ENCODE assay signal across 20 cellular contexts in genomic region chr1:109444376-109444775, GRCh38. TPM values are rescaled to one million over a fixed set of nuclear protein-coding genes. Genes with fewer than 3 reads are reported as not detected.
"Had no signal": no experiment of that assay in that cellular context is flagged by ENCODE, and none has a peak within 500 bp of the region (broad histone marks: within the 10 kb centered on the region; RNA-seq: fewer than 3 reads in every experiment).

No MANE protein-coding gene starts in this region.

- H3K9me3 Mint-ChIP-seq: activated CD8-positive, alpha-beta T cell treated with anti-CD3 and anti-CD28 coated beads for 36 hours; activated naive CD8-positive, alpha-beta T cell treated with anti-CD3 and anti-CD28 coated beads, Interleukin-2, amount 10 ng/mL, durations not matched to agents 7 days and 5 days; activated T-cell treated with anti-CD3 and anti-CD28 coated beads, Interleukin-2, amount 50 U/mL, for 72 hours; natural killer cell treated with Interleukin-12 subunit alpha and Interleukin-12 subunit beta and Interleukin-15 and Interleukin-18, amount 100 ng/mL, for 72 hours had no signal

- H3K36me3 ChIP-seq: cardiac muscle cell, heart left ventricle, left ventricle myocardium inferior, right atrium auricular region had no signal

- H3K27ac Mint-ChIP-seq: activated CD8-positive, alpha-beta T cell treated with anti-CD3 and anti-CD28 coated beads for 36 hours; activated naive CD8-positive, alpha-beta T cell treated with anti-CD3 and anti-CD28 coated beads, Interleukin-2, amount 10 ng/mL, durations not matched to agents 7 days and 5 days; activated T-cell treated with anti-CD3 and anti-CD28 coated beads, Interleukin-2, amount 50 U/mL, for 72 hours; natural killer cell treated with Interleukin-12 subunit alpha and Interleukin-12 subunit beta and Interleukin-15 and Interleukin-18, amount 100 ng/mL, for 72 hours had no signal

- ATAC-seq: activated CD8-positive, alpha-beta T cell treated with anti-CD3 and anti-CD28 coated beads for 36 hours; activated T-cell treated with anti-CD3 and anti-CD28 coated beads, Interleukin-2, amount 50 U/mL, for 72 hours; esophagus mucosa; heart left ventricle; natural killer cell treated with Interleukin-12 subunit alpha and Interleukin-12 subunit beta and Interleukin-15 and Interleukin-18, amount 100 ng/mL, for 72 hours had no signal

- H3K4me3 Mint-ChIP-seq: activated CD8-positive, alpha-beta T cell treated with anti-CD3 and anti-CD28 coated beads for 36 hours; activated naive CD8-positive, alpha-beta T cell treated with anti-CD3 and anti-CD28 coated beads, Interleukin-2, amount 10 ng/mL, durations not matched to agents 7 days and 5 days; activated T-cell treated with anti-CD3 and anti-CD28 coated beads, Interleukin-2, amount 50 U/mL, for 72 hours; natural killer cell treated with Interleukin-12 subunit alpha and Interleukin-12 subunit beta and Interleukin-15 and Interleukin-18, amount 100 ng/mL, for 72 hours had no signal

- FAIRE-seq: astrocyte, endometrium, frontal cortex, urothelium cell line had no signal

- H3K27me3 ChIP-seq: cardiac muscle cell, right atrium auricular region had no signal

- H3K4me3 ChIP-seq: cardiac muscle cell, heart left ventricle, left ventricle myocardium inferior, right atrium auricular region, smooth muscle cell had no signal

- H3K36me3 Mint-ChIP-seq: activated naive CD8-positive, alpha-beta T cell treated with anti-CD3 and anti-CD28 coated beads, Interleukin-2, amount 10 ng/mL, durations not matched to agents 7 days and 5 days; natural killer cell treated with Interleukin-12 subunit alpha and Interleukin-12 subunit beta and Interleukin-15 and Interleukin-18, amount 100 ng/mL, for 72 hours had no signal

- DNase-seq: activated CD4-positive, alpha-beta T cell treated with anti-CD3 and anti-CD28 coated beads for 4 hours; activated CD8-positive, alpha-beta memory T cell treated with anti-CD3 and anti-CD28 coated beads, Interleukin-2, amount 50 U/mL, for 4 hours; activated CD8-positive, alpha-beta T cell treated with anti-CD3 and anti-CD28 coated beads for 36 hours; activated gamma-delta T cell treated with Interleukin-2 at 50 U/mL for 16 hours; activated naive CD8-positive, alpha-beta T cell treated with anti-CD3 and anti-CD28 coated beads, Interleukin-2, amount 10 ng/mL, durations not matched to agents 7 days and 5 days; activated T-cell treated with anti-CD3 and anti-CD28 coated beads, Interleukin-2, amount 50 U/mL, for 72 hours; heart left ventricle; islet precursor cell; left ventricle myocardium inferior; mesenchymal stem cell; nucleus accumbens had no signal

RNA-seq across cellular contexts. Expression of gene SYPL2, which starts 22.0 kb away (rescaled TPM):
- total RNA-seq: activated CD8-positive, alpha-beta T cell treated with anti-CD3 and anti-CD28 coated beads for 36 hours; activated naive CD8-positive, alpha-beta T cell treated with anti-CD3 and anti-CD28 coated beads, Interleukin-2, amount 10 ng/mL, durations not matched to agents 7 days and 5 days; esophagus mucosa; frontal cortex; natural killer cell treated with Interleukin-12 subunit alpha and Interleukin-12 subunit beta and Interleukin-15 and Interleukin-18, amount 100 ng/mL, for 72 hours; smooth muscle cell had no signal
